In genomic region chr3:172666873-172667694, GRCh38 we compare ENCODE assay signal across 1 cellular context.
TF ChIP-seq lines count a peak whose summit lies in the region.

No MANE protein-coding gene starts in this region.

TF ChIP-seq in IMR-90, 13 proteins besides CTCF, POLR2A, EP300 and RAD21 (continued from another document):
- TF ChIP-seq ELK1 (IDR thresholded peaks at IDR 0.05; ENCODE audit: borderline replicate concordance, low read depth, low read length) = no peak
